Comparison of ENCODE assay signal across 8 cellular contexts in genomic region chr7:7176421-7177043, GRCh38. TPM values are rescaled to one million over a fixed set of nuclear protein-coding genes. Genes with fewer than 3 reads are reported as not detected.
DNase-seq lines count a peak whose midpoint lies in the region; ATAC-seq, FAIRE-seq and TF ChIP-seq lines count a peak whose summit lies in the region.

No MANE protein-coding gene starts in this region.

- DNase-seq in 8988T, result peak; percentile 32
- DNase-seq in HT-29 (ENCODE audit: low spot score), result peak; percentile 81
- DNase-seq in activated naive CD8-positive, alpha-beta T cell treated with anti-CD3 and anti-CD28 coated beads, Interleukin-2, amount 50 U/mL, for 24 hours, result no peak
- DNase-seq in keratinocyte (ENCODE audit: low read depth, low spot score), result no peak
- no peak for DNase-seq in activated CD4-positive, alpha-beta memory T cell treated with anti-CD3 and anti-CD28 coated beads for 36 hours
- DNase-seq in ecto neural progenitor cell (ENCODE audit: low spot score), result no peak

- H3K4me3 Mint-ChIP-seq in activated naive CD8-positive, alpha-beta T cell treated with anti-CD3 and anti-CD28 coated beads, Interleukin-2, amount 50 U/mL, for 24 hours, result no peak overlapping the region
- H3K4me3 Mint-ChIP-seq in activated CD4-positive, alpha-beta memory T cell treated with anti-CD3 and anti-CD28 coated beads for 36 hours, result no peak overlapping the region

- H3K9me3 Mint-ChIP-seq in activated naive CD8-positive, alpha-beta T cell treated with anti-CD3 and anti-CD28 coated beads, Interleukin-2, amount 50 U/mL, for 24 hours, result peaks cover 18% of the 10 kb centered on the region
- peaks cover 20% of the 10 kb centered on the region for H3K9me3 Mint-ChIP-seq in activated CD4-positive, alpha-beta memory T cell treated with anti-CD3 and anti-CD28 coated beads for 36 hours

- H3K9ac ChIP-seq in keratinocyte (ENCODE audit: control insufficient read depth, extremely low read depth, insufficient read depth, low read length), result peak overlapping the region; percentile 74

- peak overlapping the region; percentile 7 for H3K27ac Mint-ChIP-seq in activated naive CD8-positive, alpha-beta T cell treated with anti-CD3 and anti-CD28 coated beads, Interleukin-2, amount 50 U/mL, for 24 hours
- no peak overlapping the region for H3K27ac Mint-ChIP-seq in activated CD4-positive, alpha-beta memory T cell treated with anti-CD3 and anti-CD28 coated beads for 36 hours

- H3K36me3 Mint-ChIP-seq in activated naive CD8-positive, alpha-beta T cell treated with anti-CD3 and anti-CD28 coated beads, Interleukin-2, amount 50 U/mL, for 24 hours (ENCODE audit: low read depth), result peaks cover 9% of the 10 kb centered on the region
- peaks cover 9% of the 10 kb centered on the region for H3K36me3 Mint-ChIP-seq in activated CD4-positive, alpha-beta memory T cell treated with anti-CD3 and anti-CD28 coated beads for 36 hours

- peaks cover 2% of the 10 kb centered on the region for H3K9me3 ChIP-seq in keratinocyte (ENCODE audit: control insufficient read depth, low read depth, low read length)

- ATAC-seq in activated naive CD8-positive, alpha-beta T cell treated with anti-CD3 and anti-CD28 coated beads, Interleukin-2, amount 50 U/mL, for 24 hours, result peak; percentile 77
- no peak for ATAC-seq in GM18520 (IDR thresholded peaks at IDR 0.05; ENCODE audit: unreplicated experiment)
- no peak for ATAC-seq in HG03521 (IDR thresholded peaks at IDR 0.05; ENCODE audit: unreplicated experiment)

- peaks cover 66% of the 10 kb centered on the region for H3K4me1 ChIP-seq in keratinocyte (ENCODE audit: control insufficient read depth, extremely low read depth, insufficient read depth, low read length)

- dilution Hi-C loops in keratinocyte (cut with MboI; ENCODE audit: extremely low pct_ligation_motif_present, low sequenced_read_pairs), result no loop called here

- no peak for TF ChIP-seq CTCF in keratinocyte (optimal IDR thresholded peaks at IDR 0.05 in 1 of 3, IDR thresholded peaks at IDR 0.05 in 1 of 3, conservative IDR thresholded peaks at IDR 0.05 in 1 of 3; ENCODE audit: extremely low read depth in 1 of 3, insufficient read depth in 2 of 3, low read length in 3 of 3)

- H3K4me1 Mint-ChIP-seq in activated naive CD8-positive, alpha-beta T cell treated with anti-CD3 and anti-CD28 coated beads, Interleukin-2, amount 50 U/mL, for 24 hours, result peaks cover 36% of the 10 kb centered on the region
- H3K4me1 Mint-ChIP-seq in activated CD4-positive, alpha-beta memory T cell treated with anti-CD3 and anti-CD28 coated beads for 36 hours (ENCODE audit: low read depth), result peaks cover 14% of the 10 kb centered on the region

- peak overlapping the region; percentile 99 for H3K27ac ChIP-seq in keratinocyte (ENCODE audit: control insufficient read depth, insufficient read depth, low read length)

- intact Hi-C loops in activated CD4-positive, alpha-beta memory T cell treated with anti-CD3 and anti-CD28 coated beads for 36 hours (cut with micrococcal nuclease), result no loop called here

- H2AFZ ChIP-seq in keratinocyte (ENCODE audit: control insufficient read depth, low read length), result no peak overlapping the region

- no peaks in the 10 kb centered on the region for H3K79me2 ChIP-seq in keratinocyte (ENCODE audit: control insufficient read depth, insufficient read depth, low read length)

- POLR2A ChIA-PET in activated CD4-positive, alpha-beta memory T cell treated with anti-CD3 and anti-CD28 coated beads for 36 hours (lab: Charles Lee), result no interaction called here

- no peaks in the 10 kb centered on the region for H3K9me1 ChIP-seq in keratinocyte (ENCODE audit: control insufficient read depth, extremely low read depth, insufficient read depth, low read length)

- CTCF ChIA-PET in activated CD4-positive, alpha-beta memory T cell treated with anti-CD3 and anti-CD28 coated beads for 36 hours (lab: Charles Lee), result no interaction called here

- no peaks in the 10 kb centered on the region for H3K27me3 Mint-ChIP-seq in activated naive CD8-positive, alpha-beta T cell treated with anti-CD3 and anti-CD28 coated beads, Interleukin-2, amount 50 U/mL, for 24 hours
- H3K27me3 Mint-ChIP-seq in activated CD4-positive, alpha-beta memory T cell treated with anti-CD3 and anti-CD28 coated beads for 36 hours, result no peaks in the 10 kb centered on the region

- FAIRE-seq in keratinocyte (lab: Jason Lieb, UNC), result peak; percentile 98

- H4K20me1 ChIP-seq in keratinocyte (ENCODE audit: control insufficient read depth, extremely low read depth, insufficient read depth, low read length), result no peaks in the 10 kb centered on the region

- no peaks in the 10 kb centered on the region for H3K27me3 ChIP-seq in keratinocyte (ENCODE audit: control insufficient read depth, extremely low read depth, insufficient read depth, low read length)

- H3K4me3 ChIP-seq in keratinocyte (ENCODE audit: control insufficient read depth in 2 of 3, extremely low read depth in 1 of 3, insufficient read depth in 2 of 3, low read depth in 1 of 3, low read length in 3 of 3), result peak overlapping the region in 2 of 3 experiments; percentile 37 to 56

- H3K36me3 ChIP-seq in keratinocyte (ENCODE audit: control insufficient read depth in 2 of 2, extremely low read depth in 1 of 2, insufficient read depth in 2 of 2, low read length in 2 of 2), result peaks cover 0 to 1% of the 10 kb centered on the region in 2 experiments

- H3K4me2 ChIP-seq in keratinocyte (ENCODE audit: control insufficient read depth, extremely low read depth, insufficient read depth, low read depth, low read length), result peak overlapping the region; percentile 94

RNA-seq across cellular contexts. Expression of gene C1GALT1, which starts 5.8 kb away (rescaled TPM):
- total RNA-seq in HT-29 (2014; rRNA removed; shearing (Covaris generic)), result 19.4 and 25.2 TPM in 2 replicates
- 30.6 to 44.3 TPM (median 32.7 TPM) in 3 replicates for polyA plus RNA-seq in keratinocyte
- 50.8 TPM for polyA plus RNA-seq in keratinocyte (2011; ENCODE audit: low read depth)
- 13.2 and 30.3 TPM in 2 replicates for polyA plus RNA-seq in keratinocyte (2011; cell fraction: cytosol; rRNA removed)
- polyA plus RNA-seq in keratinocyte (2011; cell fraction: nucleus; rRNA removed), result 38.1 and 51.3 TPM in 2 replicates
- 18.1 and 24.4 TPM in 2 replicates for polyA plus RNA-seq in keratinocyte (2012; ENCODE audit: low replicate concordance)
- polyA minus RNA-seq in keratinocyte, result 2.3 to 32.5 TPM (median 12.1 TPM) in 3 replicates
- polyA minus RNA-seq in keratinocyte (2011; cell fraction: cytosol; rRNA and poly(A)+ RNA removed), result 17.3 TPM
- polyA minus RNA-seq in keratinocyte (2011; cell fraction: nucleus; rRNA and poly(A)+ RNA removed), result 26.7 and 49.9 TPM in 2 replicates
- total RNA-seq in activated CD4-positive, alpha-beta memory T cell treated with anti-CD3 and anti-CD28 coated beads for 36 hours, result 10 to 100 TPM; 34.1 to 36.7 TPM

Comparison
In these comparisons a context has a peak if more than half of its experiments do, and no peak if none do; other contexts are left out.
1. DNase-seq: peak in 8988T (single experiment) and HT-29 (single experiment); none in activated naive CD8-positive, alpha-beta T cell treated with anti-CD3 and anti-CD28 coated beads, Interleukin-2, amount 50 U/mL, for 24 hours (single experiment), keratinocyte (single experiment), activated CD4-positive, alpha-beta memory T cell treated with anti-CD3 and anti-CD28 coated beads for 36 hours (single experiment) and ecto neural progenitor cell (single experiment).